13 cellular contexts compared by ENCODE assay signal in genomic region chr1:13513885-13514546, GRCh38. TPM values are rescaled to one million over a fixed set of nuclear protein-coding genes. Genes with fewer than 3 reads are reported as not detected.
DNase-seq lines count a peak whose midpoint lies in the region; ATAC-seq and TF ChIP-seq lines count a peak whose summit lies in the region.
"Had no signal": no experiment of that assay in that cellular context is flagged by ENCODE, and none has a peak within 500 bp of the region (broad histone marks: within the 10 kb centered on the region; RNA-seq: fewer than 3 reads in every experiment).

TSS of gene LRRC38 (minus strand) at chr1:13514003. CDS start at chr1:13513593, 410 bp downstream.

- H3K36me3 ChIP-seq in heart left ventricle (no peaks in the 10 kb centered on the region), gastrocnemius medialis (no peaks in the 10 kb centered on the region), ovary (no peaks in the 10 kb centered on the region)

- H3K27me3 ChIP-seq in heart left ventricle = peaks cover 0 to 53% (median 3%) of the 10 kb centered on the region in 9 donors
- H3K27me3 ChIP-seq in gastrocnemius medialis = no peaks in the 10 kb centered on the region
- H3K27me3 ChIP-seq in ovary = no peaks in the 10 kb centered on the region

- ATAC-seq in heart left ventricle (peak in 3 of 4 donors; percentile 47 to 75 (median 56)), gastrocnemius medialis (peak; percentile 53 to 68), GM21367 (IDR thresholded peaks at IDR 0.05; ENCODE audit: unreplicated experiment) (no peak), sciatic nerve (no peak)
- ATAC-seq: HCT116 had no signal

- H3K4me1 ChIP-seq in heart left ventricle (peaks cover 0 to 16% (median 0%) of the 10 kb centered on the region in 12 donors), gastrocnemius medialis (peaks cover 30% of the 10 kb centered on the region in 2 donors), ovary (ENCODE audit: insufficient read depth) (peaks cover 5% of the 10 kb centered on the region)
- H3K4me1 ChIP-seq: A549 had no signal

- WGBS in heart left ventricle, 4 donors = 5 to 8% (median 6%) methylated on average over 28 to 36 of the region's 36 CpGs
- 5 to 8% (median 6%) methylated on average over 29 to 36 of the region's 36 CpGs for WGBS in ovary, 3 donors

- H3K27ac ChIP-seq in heart left ventricle (no peak within 1 kb of the TSS), gastrocnemius medialis (peak within 1 kb of the TSS; percentile 92 to 97 (median 94)), ovary (no peak within 1 kb of the TSS)
- H3K27ac ChIP-seq: A549, HL-60 had no signal

- TF ChIP-seq EP300 in ovary (IDR thresholded peaks at IDR 0.05) = no peak

- H3K4me3 ChIP-seq in heart left ventricle (peak within 1 kb of the TSS in 8 of 12 donors; percentile 5 to 40 (median 12)), gastrocnemius medialis (peak within 1 kb of the TSS; percentile 57 to 73 (median 58)), ovary (no peak within 1 kb of the TSS)
- H3K4me3 ChIP-seq: A549 had no signal

- intact Hi-C loops in heart left ventricle (cut with DNase I) = no loop called here
- intact Hi-C loops in gastrocnemius medialis (cut with DNase I; ENCODE audit: low total_unique reads) = loop anchor here (1.0 to 10.0 kb wide), 3 partner anchors 27 to 281 kb away; no protein-coding TSS in a partner anchor
- intact Hi-C loops in ovary (cut with DNase I) = no loop called here
- intact Hi-C loops in sciatic nerve (cut with DNase I) = no loop called here

- TF ChIP-seq POLR2A in heart left ventricle (IDR thresholded peaks at IDR 0.05) (no peak), gastrocnemius medialis (IDR thresholded peaks at IDR 0.05) (peak; percentile 72), ovary (IDR thresholded peaks at IDR 0.05) (no peak)

- H3K9me3 ChIP-seq in heart left ventricle = peaks cover 0 to 3% (median 0%) of the 10 kb centered on the region in 12 donors
- H3K9me3 ChIP-seq in gastrocnemius medialis = no peaks in the 10 kb centered on the region
- no peaks in the 10 kb centered on the region for H3K9me3 ChIP-seq in ovary
- H3K9me3 ChIP-seq: A549 had no signal

- TF ChIP-seq CTCF in heart left ventricle (IDR thresholded peaks at IDR 0.05) = peak in 4 of 12 donors; percentile 6 to 24 (median 16)
- TF ChIP-seq CTCF in gastrocnemius medialis (IDR thresholded peaks at IDR 0.05 in 4 of 5, conservative IDR thresholded peaks at IDR 0.05 in 1 of 5) = peak in 3 of 5 experiments; percentile 30 to 47 (median 45)
- no peak for TF ChIP-seq CTCF in ovary (IDR thresholded peaks at IDR 0.05)

- peak; percentile 52 for DNase-seq in NCI-H2171 treated with DMSO at 0.1 percent for 48 hours (lab: John Stamatoyannopoulos, UW)
- DNase-seq in NCI-H2171 (lab: John Stamatoyannopoulos, UW) = no peak
- peak; percentile 10 for DNase-seq in NCI-H524 treated with DMSO at 0.1 percent for 48 hours (lab: John Stamatoyannopoulos, UW)
- peak in 4 of 5 donors; percentile 38 to 60 (median 40) for DNase-seq in heart left ventricle
- peak; percentile 66 to 87 for DNase-seq in gastrocnemius medialis
- DNase-seq in ovary = no peak
- DNase-seq in sciatic nerve (ENCODE audit: low spot score) = no peak
- DNase-seq: naive B cell; stimulated activated CD4-positive, alpha-beta T cell treated with anti-CD3 and anti-CD28 coated beads, Interleukin-4, amount 100 ng/mL, for 4 hours had no signal

- in situ Hi-C loops in gastrocnemius medialis (cut with MboI; ENCODE audit: low sequenced_read_pairs in 4 of 4) = no loop called here

RNA-seq across cellular contexts. Expression of gene LRRC38, which starts in this region (rescaled TPM):
- total RNA-seq in heart left ventricle (1 to 10 TPM in 5 of 9 donors, under 1 TPM in 2, not detected in 2; 0.20 to 4.0 (median 1.7) TPM), gastrocnemius medialis (1 to 10 TPM; 2.1 to 6.8 (median 5.7) TPM), ovary (under 1 TPM in 1 of 7 donors, not detected in 6; 0.10 TPM), sciatic nerve (not detected)
- polyA plus RNA-seq in heart left ventricle (1 to 10 TPM in 1 of 2 donors, under 1 TPM in 1; 0.30 to 4.4 TPM), ovary (under 1 TPM; 0.27 to 0.44 TPM)
- polyA plus RNA-seq: A549 had no signal

Comparison
In these comparisons a context has a peak if more than half of its experiments do, and no peak if none do; other contexts are left out.
1. DNase-seq: peak in NCI-H2171 treated with DMSO at 0.1 percent for 48 hours (single experiment), NCI-H524 treated with DMSO at 0.1 percent for 48 hours (single experiment), heart left ventricle (4 of 5) and gastrocnemius medialis (2 of 2); none in NCI-H2171 (single experiment), ovary (0 of 5) and sciatic nerve (single experiment).
2. ATAC-seq: peak in heart left ventricle (3 of 4) and gastrocnemius medialis (2 of 2); none in GM21367 (single experiment) and sciatic nerve (single experiment).
3. H3K27ac ChIP-seq: peak in gastrocnemius medialis (4 of 4); none in heart left ventricle (0 of 12) and ovary (0 of 2).
4. CTCF ChIP-seq: peak in gastrocnemius medialis (3 of 5); none in ovary (0 of 3).
5. POLR2A ChIP-seq: peak in gastrocnemius medialis (2 of 2); none in heart left ventricle (0 of 2) and ovary (single experiment).